Comparison of ENCODE assay signal across 1 cellular context in the genomic region with DNA sequence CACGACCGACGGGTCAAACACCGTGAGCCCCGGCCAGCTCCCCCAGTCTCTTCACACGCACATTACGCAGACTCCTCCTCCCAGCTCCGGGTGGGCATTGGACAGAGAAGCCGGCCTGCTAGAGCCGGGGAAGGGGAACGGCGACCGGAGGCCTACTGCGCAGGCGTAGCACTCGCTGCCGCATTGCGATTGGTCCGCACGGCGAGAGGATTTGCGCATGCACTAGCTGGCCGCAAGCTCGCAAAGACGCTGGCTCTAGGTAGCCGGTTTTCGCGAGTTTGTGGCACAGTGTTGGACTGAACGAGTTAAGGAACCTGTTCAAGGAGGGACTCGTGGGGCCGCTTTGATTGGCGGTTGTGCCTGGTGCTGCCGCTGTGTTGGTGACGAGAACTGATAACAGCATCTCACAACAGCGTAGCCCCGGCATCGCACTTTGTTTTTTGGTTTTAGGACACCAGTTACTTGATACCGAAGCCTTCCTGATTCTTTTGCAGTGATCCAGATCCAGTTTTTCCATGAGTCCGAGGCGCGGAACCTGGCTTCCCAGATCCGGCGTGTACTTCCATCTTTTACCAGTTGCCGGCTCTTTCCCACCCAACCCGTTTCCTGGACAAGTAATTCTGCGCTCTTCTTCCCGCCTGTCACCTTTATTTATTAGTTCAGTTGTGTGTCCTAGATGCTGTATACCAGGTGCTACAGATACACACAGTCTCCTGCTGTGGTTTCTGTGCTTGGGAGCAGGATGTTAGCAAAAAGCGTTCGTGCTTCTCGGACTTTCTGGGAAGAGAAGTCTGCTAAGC.
A peak's percentile ranks its signal among the peaks of the same experiment; 100 is the strongest.
TF ChIP-seq lines count a peak whose summit lies in the region.

A gene (minus strand): TSS at position 139 of the 800 bp plus-strand sequence. CDS start 185 bp downstream, outside the sequence.

TF ChIP-seq in K562, 482 proteins besides CTCF, POLR2A, EP300 and RAD21 (continued from another document):
- TF ChIP-seq, protein P1, sequence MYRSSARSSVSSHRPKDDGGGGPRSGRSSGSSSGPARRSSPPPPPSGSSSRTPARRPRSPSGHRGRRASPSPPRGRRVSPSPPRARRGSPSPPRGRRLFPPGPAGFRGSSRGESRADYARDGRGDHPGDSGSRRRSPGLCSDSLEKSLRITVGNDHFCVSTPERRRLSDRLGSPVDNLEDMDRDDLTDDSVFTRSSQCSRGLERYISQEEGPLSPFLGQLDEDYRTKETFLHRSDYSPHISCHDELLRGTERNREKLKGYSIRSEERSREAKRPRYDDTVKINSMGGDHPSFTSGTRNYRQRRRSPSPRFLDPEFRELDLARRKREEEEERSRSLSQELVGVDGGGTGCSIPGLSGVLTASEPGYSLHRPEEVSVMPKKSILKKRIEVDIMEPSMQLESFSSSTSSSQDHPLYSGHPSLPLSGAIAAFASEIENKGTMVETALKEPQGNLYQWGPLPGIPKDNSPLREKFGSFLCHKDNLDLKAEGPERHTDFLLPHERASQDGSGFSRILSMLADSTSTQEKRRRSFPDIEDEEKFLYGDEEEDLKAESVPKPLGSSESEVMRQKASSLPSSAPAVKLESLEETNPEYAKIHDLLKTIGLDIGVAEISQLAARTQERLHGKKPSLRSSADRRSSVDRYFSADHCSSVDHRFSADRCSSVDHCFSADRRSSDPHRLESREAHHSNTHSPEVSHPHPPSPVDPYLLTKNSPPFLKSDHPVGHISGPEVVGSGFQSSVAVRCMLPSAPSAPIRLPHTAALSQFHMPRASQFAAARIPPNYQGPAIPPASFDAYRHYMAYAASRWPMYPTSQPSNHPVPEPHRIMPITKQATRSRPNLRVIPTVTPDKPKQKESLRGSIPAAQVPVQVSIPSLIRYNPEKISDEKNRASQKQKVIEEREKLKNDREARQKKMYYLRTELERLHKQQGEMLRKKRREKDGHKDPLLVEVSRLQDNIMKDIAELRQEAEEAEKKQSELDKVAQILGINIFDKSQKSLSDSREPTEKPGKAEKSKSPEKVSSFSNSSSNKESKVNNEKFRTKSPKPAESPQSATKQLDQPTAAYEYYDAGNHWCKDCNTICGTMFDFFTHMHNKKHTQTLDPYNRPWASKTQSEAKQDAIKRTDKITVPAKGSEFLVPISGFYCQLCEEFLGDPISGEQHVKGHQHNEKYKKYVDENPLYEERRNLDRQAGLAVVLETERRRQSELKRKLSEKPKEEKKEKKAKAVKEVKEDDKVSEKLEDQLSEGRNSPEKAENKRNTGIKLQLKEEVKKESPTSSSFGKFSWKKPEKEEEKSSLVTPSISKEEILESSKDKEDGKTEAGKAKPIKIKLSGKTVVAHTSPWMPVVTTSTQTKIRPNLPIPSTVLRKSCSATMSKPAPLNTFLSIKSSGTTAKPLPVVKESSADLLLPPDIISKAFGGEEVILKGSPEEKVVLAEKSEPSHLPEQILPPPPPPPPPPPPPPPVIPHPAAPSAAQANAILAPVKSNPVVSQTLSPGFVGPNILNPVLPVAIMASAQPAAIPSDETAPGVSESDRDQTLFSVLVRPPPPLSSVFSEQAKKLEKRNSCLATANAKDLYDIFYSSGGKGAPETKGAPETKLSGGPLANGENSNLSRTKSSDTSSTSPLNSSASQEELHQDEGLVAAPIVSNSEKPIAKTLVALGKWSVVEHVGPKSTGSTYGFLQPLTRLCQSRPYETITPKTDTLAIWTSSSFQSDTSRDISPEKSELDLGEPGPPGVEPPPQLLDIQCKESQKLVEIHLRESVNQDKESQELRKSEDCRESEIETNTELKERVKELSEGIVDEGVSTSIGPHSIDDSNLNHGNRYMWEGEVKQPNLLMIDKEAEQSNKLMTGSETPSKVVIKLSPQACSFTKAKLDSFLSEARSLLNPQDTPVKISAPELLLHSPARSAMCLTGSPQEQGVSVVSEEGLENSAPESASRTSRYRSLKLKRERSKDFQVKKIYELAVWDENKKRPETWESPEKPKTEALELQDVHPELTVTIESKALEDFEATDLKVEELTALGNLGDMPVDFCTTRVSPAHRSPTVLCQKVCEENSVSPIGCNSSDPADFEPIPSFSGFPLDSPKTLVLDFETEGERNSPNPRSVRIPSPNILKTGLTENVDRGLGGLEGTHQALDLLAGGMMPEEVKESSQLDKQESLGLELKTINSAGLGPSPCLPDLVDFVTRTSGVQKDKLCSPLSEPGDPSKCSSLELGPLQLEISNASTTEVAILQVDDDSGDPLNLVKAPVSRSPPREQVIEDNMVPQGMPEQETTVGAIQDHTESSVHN (IDR thresholded peaks at IDR 0.05; ENCODE audit: borderline replicate concordance in 1 of 2, low read depth in 1 of 2) = peak in 1 of 2 experiments; percentile 61; a peak in 1 of 4 replicates
- TF ChIP-seq CC2D1A (IDR thresholded peaks at IDR 0.05) = peak; percentile 14; the same call in 1 of the 2 replicates
- TF ChIP-seq ZEB2 (IDR thresholded peaks at IDR 0.05) = peak; percentile 64; the same call in 1 of the 2 replicates
- TF ChIP-seq ZNF41 (CRISPR knock-in tag; conservative IDR thresholded peaks at IDR 0.05) = no peak
- no peak for TF ChIP-seq ELF4 (CRISPR knock-in tag; IDR thresholded peaks at IDR 0.05)
- no peak for TF ChIP-seq ZFP30 (CRISPR knock-in tag; IDR thresholded peaks at IDR 0.05; ENCODE audit: borderline replicate concordance)
- 0 out of 2 replicates have a peak, but pooled peaks have one; percentile 21 for TF ChIP-seq ZNF263 (CRISPR knock-in tag; IDR thresholded peaks at IDR 0.05; ENCODE audit: borderline replicate concordance)
- TF ChIP-seq MCM2 (IDR thresholded peaks at IDR 0.05; ENCODE audit: low read depth) = no peak
- no peak for TF ChIP-seq PTRF (tag; IDR thresholded peaks at IDR 0.05)
- no peak for TF ChIP-seq ZC3H4 (CRISPR knock-in tag; IDR thresholded peaks at IDR 0.05; ENCODE audit: borderline replicate concordance)
- TF ChIP-seq, protein P2, sequence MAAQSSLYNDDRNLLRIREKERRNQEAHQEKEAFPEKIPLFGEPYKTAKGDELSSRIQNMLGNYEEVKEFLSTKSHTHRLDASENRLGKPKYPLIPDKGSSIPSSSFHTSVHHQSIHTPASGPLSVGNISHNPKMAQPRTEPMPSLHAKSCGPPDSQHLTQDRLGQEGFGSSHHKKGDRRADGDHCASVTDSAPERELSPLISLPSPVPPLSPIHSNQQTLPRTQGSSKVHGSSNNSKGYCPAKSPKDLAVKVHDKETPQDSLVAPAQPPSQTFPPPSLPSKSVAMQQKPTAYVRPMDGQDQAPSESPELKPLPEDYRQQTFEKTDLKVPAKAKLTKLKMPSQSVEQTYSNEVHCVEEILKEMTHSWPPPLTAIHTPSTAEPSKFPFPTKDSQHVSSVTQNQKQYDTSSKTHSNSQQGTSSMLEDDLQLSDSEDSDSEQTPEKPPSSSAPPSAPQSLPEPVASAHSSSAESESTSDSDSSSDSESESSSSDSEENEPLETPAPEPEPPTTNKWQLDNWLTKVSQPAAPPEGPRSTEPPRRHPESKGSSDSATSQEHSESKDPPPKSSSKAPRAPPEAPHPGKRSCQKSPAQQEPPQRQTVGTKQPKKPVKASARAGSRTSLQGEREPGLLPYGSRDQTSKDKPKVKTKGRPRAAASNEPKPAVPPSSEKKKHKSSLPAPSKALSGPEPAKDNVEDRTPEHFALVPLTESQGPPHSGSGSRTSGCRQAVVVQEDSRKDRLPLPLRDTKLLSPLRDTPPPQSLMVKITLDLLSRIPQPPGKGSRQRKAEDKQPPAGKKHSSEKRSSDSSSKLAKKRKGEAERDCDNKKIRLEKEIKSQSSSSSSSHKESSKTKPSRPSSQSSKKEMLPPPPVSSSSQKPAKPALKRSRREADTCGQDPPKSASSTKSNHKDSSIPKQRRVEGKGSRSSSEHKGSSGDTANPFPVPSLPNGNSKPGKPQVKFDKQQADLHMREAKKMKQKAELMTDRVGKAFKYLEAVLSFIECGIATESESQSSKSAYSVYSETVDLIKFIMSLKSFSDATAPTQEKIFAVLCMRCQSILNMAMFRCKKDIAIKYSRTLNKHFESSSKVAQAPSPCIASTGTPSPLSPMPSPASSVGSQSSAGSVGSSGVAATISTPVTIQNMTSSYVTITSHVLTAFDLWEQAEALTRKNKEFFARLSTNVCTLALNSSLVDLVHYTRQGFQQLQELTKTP (IDR thresholded peaks at IDR 0.05; ENCODE audit: low read depth in 1 of 2, partially characterized antibody in 2 of 2) = no peak
- TF ChIP-seq, protein P3, sequence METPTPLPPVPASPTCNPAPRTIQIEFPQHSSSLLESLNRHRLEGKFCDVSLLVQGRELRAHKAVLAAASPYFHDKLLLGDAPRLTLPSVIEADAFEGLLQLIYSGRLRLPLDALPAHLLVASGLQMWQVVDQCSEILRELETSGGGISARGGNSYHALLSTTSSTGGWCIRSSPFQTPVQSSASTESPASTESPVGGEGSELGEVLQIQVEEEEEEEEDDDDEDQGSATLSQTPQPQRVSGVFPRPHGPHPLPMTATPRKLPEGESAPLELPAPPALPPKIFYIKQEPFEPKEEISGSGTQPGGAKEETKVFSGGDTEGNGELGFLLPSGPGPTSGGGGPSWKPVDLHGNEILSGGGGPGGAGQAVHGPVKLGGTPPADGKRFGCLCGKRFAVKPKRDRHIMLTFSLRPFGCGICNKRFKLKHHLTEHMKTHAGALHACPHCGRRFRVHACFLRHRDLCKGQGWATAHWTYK (CRISPR knock-in tag; IDR thresholded peaks at IDR 0.05) = no peak
- no peak for TF ChIP-seq ZNF76 (CRISPR knock-in tag; IDR thresholded peaks at IDR 0.05; ENCODE audit: borderline replicate concordance)
- TF ChIP-seq, protein P4, sequence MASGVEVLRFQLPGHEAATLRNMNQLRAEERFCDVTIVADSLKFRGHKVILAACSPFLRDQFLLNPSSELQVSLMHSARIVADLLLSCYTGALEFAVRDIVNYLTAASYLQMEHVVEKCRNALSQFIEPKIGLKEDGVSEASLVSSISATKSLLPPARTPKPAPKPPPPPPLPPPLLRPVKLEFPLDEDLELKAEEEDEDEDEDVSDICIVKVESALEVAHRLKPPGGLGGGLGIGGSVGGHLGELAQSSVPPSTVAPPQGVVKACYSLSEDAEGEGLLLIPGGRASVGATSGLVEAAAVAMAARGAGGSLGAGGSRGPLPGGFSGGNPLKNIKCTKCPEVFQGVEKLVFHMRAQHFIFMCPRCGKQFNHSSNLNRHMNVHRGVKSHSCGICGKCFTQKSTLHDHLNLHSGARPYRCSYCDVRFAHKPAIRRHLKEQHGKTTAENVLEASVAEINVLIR (CRISPR knock-in tag; IDR thresholded peaks at IDR 0.05) = no peak
- TF ChIP-seq, protein P5, sequence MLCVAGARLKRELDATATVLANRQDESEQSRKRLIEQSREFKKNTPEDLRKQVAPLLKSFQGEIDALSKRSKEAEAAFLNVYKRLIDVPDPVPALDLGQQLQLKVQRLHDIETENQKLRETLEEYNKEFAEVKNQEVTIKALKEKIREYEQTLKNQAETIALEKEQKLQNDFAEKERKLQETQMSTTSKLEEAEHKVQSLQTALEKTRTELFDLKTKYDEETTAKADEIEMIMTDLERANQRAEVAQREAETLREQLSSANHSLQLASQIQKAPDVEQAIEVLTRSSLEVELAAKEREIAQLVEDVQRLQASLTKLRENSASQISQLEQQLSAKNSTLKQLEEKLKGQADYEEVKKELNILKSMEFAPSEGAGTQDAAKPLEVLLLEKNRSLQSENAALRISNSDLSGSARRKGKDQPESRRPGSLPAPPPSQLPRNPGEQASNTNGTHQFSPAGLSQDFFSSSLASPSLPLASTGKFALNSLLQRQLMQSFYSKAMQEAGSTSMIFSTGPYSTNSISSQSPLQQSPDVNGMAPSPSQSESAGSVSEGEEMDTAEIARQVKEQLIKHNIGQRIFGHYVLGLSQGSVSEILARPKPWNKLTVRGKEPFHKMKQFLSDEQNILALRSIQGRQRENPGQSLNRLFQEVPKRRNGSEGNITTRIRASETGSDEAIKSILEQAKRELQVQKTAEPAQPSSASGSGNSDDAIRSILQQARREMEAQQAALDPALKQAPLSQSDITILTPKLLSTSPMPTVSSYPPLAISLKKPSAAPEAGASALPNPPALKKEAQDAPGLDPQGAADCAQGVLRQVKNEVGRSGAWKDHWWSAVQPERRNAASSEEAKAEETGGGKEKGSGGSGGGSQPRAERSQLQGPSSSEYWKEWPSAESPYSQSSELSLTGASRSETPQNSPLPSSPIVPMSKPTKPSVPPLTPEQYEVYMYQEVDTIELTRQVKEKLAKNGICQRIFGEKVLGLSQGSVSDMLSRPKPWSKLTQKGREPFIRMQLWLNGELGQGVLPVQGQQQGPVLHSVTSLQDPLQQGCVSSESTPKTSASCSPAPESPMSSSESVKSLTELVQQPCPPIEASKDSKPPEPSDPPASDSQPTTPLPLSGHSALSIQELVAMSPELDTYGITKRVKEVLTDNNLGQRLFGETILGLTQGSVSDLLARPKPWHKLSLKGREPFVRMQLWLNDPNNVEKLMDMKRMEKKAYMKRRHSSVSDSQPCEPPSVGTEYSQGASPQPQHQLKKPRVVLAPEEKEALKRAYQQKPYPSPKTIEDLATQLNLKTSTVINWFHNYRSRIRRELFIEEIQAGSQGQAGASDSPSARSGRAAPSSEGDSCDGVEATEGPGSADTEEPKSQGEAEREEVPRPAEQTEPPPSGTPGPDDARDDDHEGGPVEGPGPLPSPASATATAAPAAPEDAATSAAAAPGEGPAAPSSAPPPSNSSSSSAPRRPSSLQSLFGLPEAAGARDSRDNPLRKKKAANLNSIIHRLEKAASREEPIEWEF (CRISPR knock-in tag; IDR thresholded peaks at IDR 0.05) = no peak
- no peak for TF ChIP-seq ZNF764 (CRISPR knock-in tag; IDR thresholded peaks at IDR 0.05; ENCODE audit: low read depth)
- TF ChIP-seq GTF2A2 (tag; IDR thresholded peaks at IDR 0.05) = no peak
- TF ChIP-seq, protein P6, sequence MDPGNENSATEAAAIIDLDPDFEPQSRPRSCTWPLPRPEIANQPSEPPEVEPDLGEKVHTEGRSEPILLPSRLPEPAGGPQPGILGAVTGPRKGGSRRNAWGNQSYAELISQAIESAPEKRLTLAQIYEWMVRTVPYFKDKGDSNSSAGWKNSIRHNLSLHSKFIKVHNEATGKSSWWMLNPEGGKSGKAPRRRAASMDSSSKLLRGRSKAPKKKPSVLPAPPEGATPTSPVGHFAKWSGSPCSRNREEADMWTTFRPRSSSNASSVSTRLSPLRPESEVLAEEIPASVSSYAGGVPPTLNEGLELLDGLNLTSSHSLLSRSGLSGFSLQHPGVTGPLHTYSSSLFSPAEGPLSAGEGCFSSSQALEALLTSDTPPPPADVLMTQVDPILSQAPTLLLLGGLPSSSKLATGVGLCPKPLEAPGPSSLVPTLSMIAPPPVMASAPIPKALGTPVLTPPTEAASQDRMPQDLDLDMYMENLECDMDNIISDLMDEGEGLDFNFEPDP (CRISPR knock-in tag; IDR thresholded peaks at IDR 0.05) = no peak
- peak; percentile 75; the same call in 1 of the 2 replicates for TF ChIP-seq HLTF (IDR thresholded peaks at IDR 0.05)
- TF ChIP-seq OTX1 (CRISPR knock-in tag; IDR thresholded peaks at IDR 0.05) = peak; percentile 74; the same call in 1 of the 2 replicates
- TF ChIP-seq SIRT6 (IDR thresholded peaks at IDR 0.05; ENCODE audit: low read depth, low read length) = no peak
- TF ChIP-seq PML (IDR thresholded peaks at IDR 0.05; ENCODE audit: low read length) = no peak; the same call in none of the 2 replicates
